In genomic region chr11:27214713-27215112, GRCh38 we compare ENCODE assay signal across 14 cellular contexts.
DNase-seq lines count a peak whose midpoint lies in the region; TF ChIP-seq lines count a peak whose summit lies in the region.
"Had no signal": no experiment of that assay in that cellular context is flagged by ENCODE, and none has a peak within 500 bp of the region (broad histone marks: within the 10 kb centered on the region; RNA-seq: fewer than 3 reads in every experiment).

No MANE protein-coding gene starts in this region.

- peaks cover 6% of the 10 kb centered on the region for H3K36me3 Mint-ChIP-seq in nephron (ENCODE audit: low read depth)
- H3K36me3 Mint-ChIP-seq: CD8-positive, alpha-beta memory T cell had no signal

- no peak for TF ChIP-seq EP300 in Ishikawa (IDR thresholded peaks at IDR 0.05; ENCODE audit: borderline replicate concordance)

- H3K9me3 ChIP-seq in adrenal gland (replicated peaks in 1 of 3) (no peaks in the 10 kb centered on the region), spleen (no peaks in the 10 kb centered on the region)
- H3K9me3 ChIP-seq: BLaER1, Caco-2, HAP-1 had no signal

- intact Hi-C loops in adrenal gland (cut with DNase I) (no loop called here), spleen (cut with DNase I; ENCODE audit: low total_unique reads) (no loop called here)

- peaks cover 4% of the 10 kb centered on the region for H3K9me3 Mint-ChIP-seq in nephron
- H3K9me3 Mint-ChIP-seq: CD8-positive, alpha-beta memory T cell had no signal

- TF ChIP-seq POLR2A in adrenal gland (IDR thresholded peaks at IDR 0.05) (no peak), spleen (IDR thresholded peaks at IDR 0.05) (no peak)

- H3K27ac ChIP-seq in adrenal gland (peak overlapping the region in 3 of 5 donors; percentile 63 to 87 (median 74)), spleen (peak overlapping the region in 5 of 8 donors; percentile 42 to 82 (median 76))
- H3K27ac ChIP-seq: BLaER1 had no signal

- no peak overlapping the region for H3K4me3 Mint-ChIP-seq in nephron
- H3K4me3 Mint-ChIP-seq: CD8-positive, alpha-beta memory T cell had no signal

- 65 to 77% (median 69%) methylated on average over 5 of the region's 5 CpGs for WGBS in adrenal gland, 4 donors
- WGBS in spleen, 5 donors = 69 to 82% (median 73%) methylated on average over 5 of the region's 5 CpGs

- H3K27me3 Mint-ChIP-seq in nephron (ENCODE audit: low read depth) = no peaks in the 10 kb centered on the region

- TF ChIP-seq CTCF in adrenal gland (IDR thresholded peaks at IDR 0.05) (no peak), nephron (IDR thresholded peaks at IDR 0.05; ENCODE audit: unreplicated experiment in 3 of 3) (no peak), spleen (IDR thresholded peaks at IDR 0.05 in 8 of 11, conservative IDR thresholded peaks at IDR 0.05 in 3 of 11) (no peak)

- H3K36me3 ChIP-seq in adrenal gland (replicated peaks in 1 of 2) = no peaks in the 10 kb centered on the region
- no peaks in the 10 kb centered on the region for H3K36me3 ChIP-seq in spleen
- H3K36me3 ChIP-seq: BLaER1, HAP-1 had no signal

- no peak overlapping the region for H3K4me3 ChIP-seq in adrenal gland
- no peak overlapping the region for H3K4me3 ChIP-seq in spleen
- H3K4me3 ChIP-seq: BLaER1, HAP-1 had no signal

- DNase-seq in adrenal gland = no peak
- no peak for DNase-seq in spleen
- DNase-seq in dedifferentiated amniotic fluid mesenchymal stem cell (ENCODE audit: extremely low spot score) = no peak
- DNase-seq in activated gamma-delta T cell (lab: John Stamatoyannopoulos, UW) = no peak
- DNase-seq in amniotic stem cell (lab: John Stamatoyannopoulos, UW) = no peak
- DNase-seq: AML-193; Caco-2; CD8-positive, alpha-beta memory T cell; DND-41; GDM1 had no signal

- H3K27ac Mint-ChIP-seq in nephron = peak overlapping the region; percentile 89 to 97 (median 96)
- H3K27ac Mint-ChIP-seq: CD8-positive, alpha-beta memory T cell had no signal

- H3K27me3 ChIP-seq in adrenal gland = no peaks in the 10 kb centered on the region
- H3K27me3 ChIP-seq in spleen (replicated peaks in 1 of 7) = peaks cover 0 to 4% (median 0%) of the 10 kb centered on the region in 7 donors
- H3K27me3 ChIP-seq: BLaER1 had no signal

- H3K4me1 ChIP-seq in adrenal gland (replicated peaks in 1 of 2) = peaks cover 55 to 58% of the 10 kb centered on the region in 2 donors
- H3K4me1 ChIP-seq in spleen = peaks cover 6 to 70% (median 29%) of the 10 kb centered on the region in 6 donors

- H3K4me1 Mint-ChIP-seq in nephron = peaks cover 90% of the 10 kb centered on the region
- H3K4me1 Mint-ChIP-seq: CD8-positive, alpha-beta memory T cell had no signal

- TF ChIP-seq RAD21 in Ishikawa (IDR thresholded peaks at IDR 0.05; ENCODE audit: low read depth) = no peak

TF ChIP-seq in Ishikawa, 13 proteins besides CTCF, POLR2A, EP300 and RAD21:
- TF ChIP-seq CEBPB (IDR thresholded peaks at IDR 0.05) = peak; percentile 63; the same call in 1 of the 2 replicates
- TF ChIP-seq YY1 (IDR thresholded peaks at IDR 0.05; ENCODE audit: low read depth) = no peak
